1 cellular context compared by ENCODE assay signal in the genomic region with DNA sequence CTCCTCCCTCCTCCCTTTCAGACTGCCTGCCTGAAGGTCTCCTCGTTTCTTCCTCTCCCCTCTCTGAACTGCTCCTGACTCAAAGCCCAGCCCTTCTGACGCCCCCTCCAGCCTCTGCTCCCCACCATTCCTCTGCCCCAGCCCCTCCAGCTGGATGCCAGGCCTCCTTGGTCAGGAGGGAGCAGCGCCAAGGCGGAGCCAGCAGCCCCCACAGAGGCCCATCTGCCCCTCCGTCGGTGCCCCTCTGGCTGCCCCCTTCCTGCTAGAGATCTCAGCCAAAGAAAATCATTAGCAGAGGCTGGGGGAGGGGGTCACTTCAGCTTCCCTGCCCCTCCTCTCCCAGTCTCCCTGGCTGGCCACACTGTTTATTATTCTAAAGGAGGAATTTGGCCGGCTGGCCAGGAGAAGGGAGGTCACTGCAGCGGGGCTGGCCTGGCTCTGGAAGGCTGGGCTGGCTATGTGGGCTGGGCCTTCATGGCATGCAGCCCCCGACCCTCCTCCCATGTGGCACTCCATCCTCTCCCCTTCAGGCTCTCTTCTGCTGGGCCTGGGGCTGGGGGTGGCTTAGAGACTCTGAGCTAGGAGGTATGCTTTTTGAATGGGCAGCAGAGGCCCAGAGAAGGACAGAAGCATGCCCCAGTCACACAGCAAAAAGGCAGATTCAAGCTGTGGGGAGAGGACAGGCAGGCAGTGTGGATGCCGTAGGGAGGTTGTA.
TF ChIP-seq lines count a peak whose summit lies in the region.

No MANE protein-coding gene starts in this region.

TF ChIP-seq in HepG2, 621 proteins besides CTCF, POLR2A, EP300 and RAD21 (continued from another document and continues in another):
- TF ChIP-seq, protein P1, sequence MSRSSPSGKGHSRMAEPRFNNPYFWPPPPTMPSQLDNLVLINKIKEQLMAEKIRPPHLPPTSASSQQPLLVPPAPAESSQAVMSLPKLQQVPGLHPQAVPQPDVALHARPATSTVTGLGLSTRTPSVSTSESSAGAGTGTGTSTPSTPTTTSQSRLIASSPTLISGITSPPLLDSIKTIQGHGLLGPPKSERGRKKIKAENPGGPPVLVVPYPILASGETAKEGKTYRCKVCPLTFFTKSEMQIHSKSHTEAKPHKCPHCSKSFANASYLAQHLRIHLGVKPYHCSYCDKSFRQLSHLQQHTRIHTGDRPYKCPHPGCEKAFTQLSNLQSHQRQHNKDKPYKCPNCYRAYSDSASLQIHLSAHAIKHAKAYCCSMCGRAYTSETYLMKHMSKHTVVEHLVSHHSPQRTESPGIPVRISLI (CRISPR knock-in tag; IDR thresholded peaks at IDR 0.05; ENCODE audit: borderline replicate concordance) = no peak
- TF ChIP-seq, protein P2, sequence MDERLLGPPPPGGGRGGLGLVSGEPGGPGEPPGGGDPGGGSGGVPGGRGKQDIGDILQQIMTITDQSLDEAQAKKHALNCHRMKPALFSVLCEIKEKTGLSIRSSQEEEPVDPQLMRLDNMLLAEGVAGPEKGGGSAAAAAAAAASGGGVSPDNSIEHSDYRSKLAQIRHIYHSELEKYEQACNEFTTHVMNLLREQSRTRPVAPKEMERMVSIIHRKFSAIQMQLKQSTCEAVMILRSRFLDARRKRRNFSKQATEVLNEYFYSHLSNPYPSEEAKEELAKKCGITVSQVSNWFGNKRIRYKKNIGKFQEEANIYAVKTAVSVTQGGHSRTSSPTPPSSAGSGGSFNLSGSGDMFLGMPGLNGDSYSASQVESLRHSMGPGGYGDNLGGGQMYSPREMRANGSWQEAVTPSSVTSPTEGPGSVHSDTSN (CRISPR knock-in tag; IDR thresholded peaks at IDR 0.05) = no peak
- no peak; the same call in 1 of the 2 replicates for TF ChIP-seq PHF8 (CRISPR knock-in tag; IDR thresholded peaks at IDR 0.05)
- no peak; the same call in 1 of the 2 replicates for TF ChIP-seq ZC3H4 (CRISPR knock-in tag; IDR thresholded peaks at IDR 0.05; ENCODE audit: borderline replicate concordance)
- no peak for TF ChIP-seq KLF9 (CRISPR knock-in tag; IDR thresholded peaks at IDR 0.05; ENCODE audit: low read depth)
- TF ChIP-seq ZNF124 (CRISPR knock-in tag; IDR thresholded peaks at IDR 0.05) = 0 out of 2 replicates have a peak, but pooled peaks have one; percentile 29
- no peak for TF ChIP-seq ZNF20 (CRISPR knock-in tag; IDR thresholded peaks at IDR 0.05)
- TF ChIP-seq NRL (CRISPR knock-in tag; IDR thresholded peaks at IDR 0.05; ENCODE audit: borderline replicate concordance) = no peak
- peak; percentile 97 for TF ChIP-seq ZBTB7B (CRISPR knock-in tag; IDR thresholded peaks at IDR 0.05)
- TF ChIP-seq TOPORS (CRISPR knock-in tag; IDR thresholded peaks at IDR 0.05) = no peak
- TF ChIP-seq ZNF792 (CRISPR knock-in tag; IDR thresholded peaks at IDR 0.05) = no peak; the same call in 1 of the 2 replicates
- TF ChIP-seq ZNF761 (CRISPR knock-in tag; conservative IDR thresholded peaks at IDR 0.05) = no peak
- TF ChIP-seq, protein P3, sequence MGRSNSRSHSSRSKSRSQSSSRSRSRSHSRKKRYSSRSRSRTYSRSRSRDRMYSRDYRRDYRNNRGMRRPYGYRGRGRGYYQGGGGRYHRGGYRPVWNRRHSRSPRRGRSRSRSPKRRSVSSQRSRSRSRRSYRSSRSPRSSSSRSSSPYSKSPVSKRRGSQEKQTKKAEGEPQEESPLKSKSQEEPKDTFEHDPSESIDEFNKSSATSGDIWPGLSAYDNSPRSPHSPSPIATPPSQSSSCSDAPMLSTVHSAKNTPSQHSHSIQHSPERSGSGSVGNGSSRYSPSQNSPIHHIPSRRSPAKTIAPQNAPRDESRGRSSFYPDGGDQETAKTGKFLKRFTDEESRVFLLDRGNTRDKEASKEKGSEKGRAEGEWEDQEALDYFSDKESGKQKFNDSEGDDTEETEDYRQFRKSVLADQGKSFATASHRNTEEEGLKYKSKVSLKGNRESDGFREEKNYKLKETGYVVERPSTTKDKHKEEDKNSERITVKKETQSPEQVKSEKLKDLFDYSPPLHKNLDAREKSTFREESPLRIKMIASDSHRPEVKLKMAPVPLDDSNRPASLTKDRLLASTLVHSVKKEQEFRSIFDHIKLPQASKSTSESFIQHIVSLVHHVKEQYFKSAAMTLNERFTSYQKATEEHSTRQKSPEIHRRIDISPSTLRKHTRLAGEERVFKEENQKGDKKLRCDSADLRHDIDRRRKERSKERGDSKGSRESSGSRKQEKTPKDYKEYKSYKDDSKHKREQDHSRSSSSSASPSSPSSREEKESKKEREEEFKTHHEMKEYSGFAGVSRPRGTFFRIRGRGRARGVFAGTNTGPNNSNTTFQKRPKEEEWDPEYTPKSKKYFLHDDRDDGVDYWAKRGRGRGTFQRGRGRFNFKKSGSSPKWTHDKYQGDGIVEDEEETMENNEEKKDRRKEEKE (IDR thresholded peaks at IDR 0.05) = no peak
- TF ChIP-seq ZNF207 (IDR thresholded peaks at IDR 0.05; ENCODE audit: borderline replicate concordance) = no peak
- no peak for TF ChIP-seq THYN1 (CRISPR knock-in tag; IDR thresholded peaks at IDR 0.05; ENCODE audit: borderline replicate concordance, low read depth)
- peak; percentile 59 for TF ChIP-seq XRCC5 (optimal IDR thresholded peaks at IDR 0.05; ENCODE audit: low read length)
- TF ChIP-seq ZNF839 (CRISPR knock-in tag; IDR thresholded peaks at IDR 0.05; ENCODE audit: borderline replicate concordance) = no peak
- TF ChIP-seq ZNF598 (CRISPR knock-in tag; IDR thresholded peaks at IDR 0.05; ENCODE audit: borderline replicate concordance) = no peak
- TF ChIP-seq, protein P4, sequence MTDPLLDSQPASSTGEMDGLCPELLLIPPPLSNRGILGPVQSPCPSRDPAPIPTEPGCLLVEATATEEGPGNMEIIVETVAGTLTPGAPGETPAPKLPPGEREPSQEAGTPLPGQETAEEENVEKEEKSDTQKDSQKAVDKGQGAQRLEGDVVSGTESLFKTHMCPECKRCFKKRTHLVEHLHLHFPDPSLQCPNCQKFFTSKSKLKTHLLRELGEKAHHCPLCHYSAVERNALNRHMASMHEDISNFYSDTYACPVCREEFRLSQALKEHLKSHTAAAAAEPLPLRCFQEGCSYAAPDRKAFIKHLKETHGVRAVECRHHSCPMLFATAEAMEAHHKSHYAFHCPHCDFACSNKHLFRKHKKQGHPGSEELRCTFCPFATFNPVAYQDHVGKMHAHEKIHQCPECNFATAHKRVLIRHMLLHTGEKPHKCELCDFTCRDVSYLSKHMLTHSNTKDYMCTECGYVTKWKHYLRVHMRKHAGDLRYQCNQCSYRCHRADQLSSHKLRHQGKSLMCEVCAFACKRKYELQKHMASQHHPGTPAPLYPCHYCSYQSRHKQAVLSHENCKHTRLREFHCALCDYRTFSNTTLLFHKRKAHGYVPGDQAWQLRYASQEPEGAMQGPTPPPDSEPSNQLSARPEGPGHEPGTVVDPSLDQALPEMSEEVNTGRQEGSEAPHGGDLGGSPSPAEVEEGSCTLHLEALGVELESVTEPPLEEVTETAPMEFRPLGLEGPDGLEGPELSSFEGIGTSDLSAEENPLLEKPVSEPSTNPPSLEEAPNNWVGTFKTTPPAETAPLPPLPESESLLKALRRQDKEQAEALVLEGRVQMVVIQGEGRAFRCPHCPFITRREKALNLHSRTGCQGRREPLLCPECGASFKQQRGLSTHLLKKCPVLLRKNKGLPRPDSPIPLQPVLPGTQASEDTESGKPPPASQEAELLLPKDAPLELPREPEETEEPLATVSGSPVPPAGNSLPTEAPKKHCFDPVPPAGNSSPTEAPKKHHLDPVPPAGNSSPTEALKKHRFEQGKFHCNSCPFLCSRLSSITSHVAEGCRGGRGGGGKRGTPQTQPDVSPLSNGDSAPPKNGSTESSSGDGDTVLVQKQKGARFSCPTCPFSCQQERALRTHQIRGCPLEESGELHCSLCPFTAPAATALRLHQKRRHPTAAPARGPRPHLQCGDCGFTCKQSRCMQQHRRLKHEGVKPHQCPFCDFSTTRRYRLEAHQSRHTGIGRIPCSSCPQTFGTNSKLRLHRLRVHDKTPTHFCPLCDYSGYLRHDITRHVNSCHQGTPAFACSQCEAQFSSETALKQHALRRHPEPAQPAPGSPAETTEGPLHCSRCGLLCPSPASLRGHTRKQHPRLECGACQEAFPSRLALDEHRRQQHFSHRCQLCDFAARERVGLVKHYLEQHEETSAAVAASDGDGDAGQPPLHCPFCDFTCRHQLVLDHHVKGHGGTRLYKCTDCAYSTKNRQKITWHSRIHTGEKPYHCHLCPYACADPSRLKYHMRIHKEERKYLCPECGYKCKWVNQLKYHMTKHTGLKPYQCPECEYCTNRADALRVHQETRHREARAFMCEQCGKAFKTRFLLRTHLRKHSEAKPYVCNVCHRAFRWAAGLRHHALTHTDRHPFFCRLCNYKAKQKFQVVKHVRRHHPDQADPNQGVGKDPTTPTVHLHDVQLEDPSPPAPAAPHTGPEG (CRISPR knock-in tag; IDR thresholded peaks at IDR 0.05) = no peak
- TF ChIP-seq FOXP1 (IDR thresholded peaks at IDR 0.05) = no peak
- TF ChIP-seq FOXP1 (CRISPR knock-in tag; IDR thresholded peaks at IDR 0.05) = peak; percentile 39; the same call in 1 of the 2 replicates
- TF ChIP-seq HES4 (CRISPR knock-in tag; IDR thresholded peaks at IDR 0.05; ENCODE audit: borderline replicate concordance) = no peak
- TF ChIP-seq AHR (CRISPR knock-in tag; IDR thresholded peaks at IDR 0.05) = no peak
- no peak for TF ChIP-seq STAG1 (CRISPR knock-in tag; IDR thresholded peaks at IDR 0.05)
- TF ChIP-seq ZBTB8A (CRISPR knock-in tag; IDR thresholded peaks at IDR 0.05; ENCODE audit: borderline replicate concordance, low read depth) = no peak
- TF ChIP-seq, protein P5, sequence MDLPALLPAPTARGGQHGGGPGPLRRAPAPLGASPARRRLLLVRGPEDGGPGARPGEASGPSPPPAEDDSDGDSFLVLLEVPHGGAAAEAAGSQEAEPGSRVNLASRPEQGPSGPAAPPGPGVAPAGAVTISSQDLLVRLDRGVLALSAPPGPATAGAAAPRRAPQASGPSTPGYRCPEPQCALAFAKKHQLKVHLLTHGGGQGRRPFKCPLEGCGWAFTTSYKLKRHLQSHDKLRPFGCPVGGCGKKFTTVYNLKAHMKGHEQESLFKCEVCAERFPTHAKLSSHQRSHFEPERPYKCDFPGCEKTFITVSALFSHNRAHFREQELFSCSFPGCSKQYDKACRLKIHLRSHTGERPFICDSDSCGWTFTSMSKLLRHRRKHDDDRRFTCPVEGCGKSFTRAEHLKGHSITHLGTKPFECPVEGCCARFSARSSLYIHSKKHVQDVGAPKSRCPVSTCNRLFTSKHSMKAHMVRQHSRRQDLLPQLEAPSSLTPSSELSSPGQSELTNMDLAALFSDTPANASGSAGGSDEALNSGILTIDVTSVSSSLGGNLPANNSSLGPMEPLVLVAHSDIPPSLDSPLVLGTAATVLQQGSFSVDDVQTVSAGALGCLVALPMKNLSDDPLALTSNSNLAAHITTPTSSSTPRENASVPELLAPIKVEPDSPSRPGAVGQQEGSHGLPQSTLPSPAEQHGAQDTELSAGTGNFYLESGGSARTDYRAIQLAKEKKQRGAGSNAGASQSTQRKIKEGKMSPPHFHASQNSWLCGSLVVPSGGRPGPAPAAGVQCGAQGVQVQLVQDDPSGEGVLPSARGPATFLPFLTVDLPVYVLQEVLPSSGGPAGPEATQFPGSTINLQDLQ (CRISPR knock-in tag; IDR thresholded peaks at IDR 0.05) = no peak
- no peak for TF ChIP-seq LCORL (IDR thresholded peaks at IDR 0.05)
- TF ChIP-seq LCORL (CRISPR knock-in tag; IDR thresholded peaks at IDR 0.05) = peak; percentile 94
- no peak for TF ChIP-seq SSRP1 (CRISPR knock-in tag; IDR thresholded peaks at IDR 0.05)
- TF ChIP-seq, protein P6, sequence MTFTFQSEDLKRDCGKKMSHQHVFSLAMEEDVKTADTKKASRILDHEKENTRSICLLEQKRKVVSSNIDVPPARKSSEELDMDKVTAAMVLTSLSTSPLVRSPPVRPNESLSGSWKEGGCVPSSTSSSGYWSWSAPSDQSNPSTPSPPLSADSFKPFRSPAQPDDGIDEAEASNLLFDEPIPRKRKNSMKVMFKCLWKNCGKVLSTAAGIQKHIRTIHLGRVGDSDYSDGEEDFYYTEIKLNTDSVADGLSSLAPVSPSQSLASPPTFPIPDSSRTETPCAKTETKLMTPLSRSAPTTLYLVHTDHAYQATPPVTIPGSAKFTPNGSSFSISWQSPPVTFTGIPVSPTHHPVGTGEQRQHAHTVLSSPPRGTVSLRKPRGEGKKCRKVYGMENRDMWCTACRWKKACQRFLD (CRISPR knock-in tag; IDR thresholded peaks at IDR 0.05; ENCODE audit: borderline replicate concordance) = no peak; the same call in 1 of the 2 replicates
- TF ChIP-seq, protein P7, sequence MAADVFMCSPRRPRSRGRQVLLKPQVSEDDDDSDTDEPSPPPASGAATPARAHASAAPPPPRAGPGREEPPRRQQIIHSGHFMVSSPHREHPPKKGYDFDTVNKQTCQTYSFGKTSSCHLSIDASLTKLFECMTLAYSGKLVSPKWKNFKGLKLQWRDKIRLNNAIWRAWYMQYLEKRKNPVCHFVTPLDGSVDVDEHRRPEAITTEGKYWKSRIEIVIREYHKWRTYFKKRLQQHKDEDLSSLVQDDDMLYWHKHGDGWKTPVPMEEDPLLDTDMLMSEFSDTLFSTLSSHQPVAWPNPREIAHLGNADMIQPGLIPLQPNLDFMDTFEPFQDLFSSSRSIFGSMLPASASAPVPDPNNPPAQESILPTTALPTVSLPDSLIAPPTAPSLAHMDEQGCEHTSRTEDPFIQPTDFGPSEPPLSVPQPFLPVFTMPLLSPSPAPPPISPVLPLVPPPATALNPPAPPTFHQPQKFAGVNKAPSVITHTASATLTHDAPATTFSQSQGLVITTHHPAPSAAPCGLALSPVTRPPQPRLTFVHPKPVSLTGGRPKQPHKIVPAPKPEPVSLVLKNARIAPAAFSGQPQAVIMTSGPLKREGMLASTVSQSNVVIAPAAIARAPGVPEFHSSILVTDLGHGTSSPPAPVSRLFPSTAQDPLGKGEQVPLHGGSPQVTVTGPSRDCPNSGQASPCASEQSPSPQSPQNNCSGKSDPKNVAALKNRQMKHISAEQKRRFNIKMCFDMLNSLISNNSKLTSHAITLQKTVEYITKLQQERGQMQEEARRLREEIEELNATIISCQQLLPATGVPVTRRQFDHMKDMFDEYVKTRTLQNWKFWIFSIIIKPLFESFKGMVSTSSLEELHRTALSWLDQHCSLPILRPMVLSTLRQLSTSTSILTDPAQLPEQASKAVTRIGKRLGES (CRISPR knock-in tag; IDR thresholded peaks at IDR 0.05; ENCODE audit: borderline replicate concordance) = no peak
- TF ChIP-seq, protein P8, sequence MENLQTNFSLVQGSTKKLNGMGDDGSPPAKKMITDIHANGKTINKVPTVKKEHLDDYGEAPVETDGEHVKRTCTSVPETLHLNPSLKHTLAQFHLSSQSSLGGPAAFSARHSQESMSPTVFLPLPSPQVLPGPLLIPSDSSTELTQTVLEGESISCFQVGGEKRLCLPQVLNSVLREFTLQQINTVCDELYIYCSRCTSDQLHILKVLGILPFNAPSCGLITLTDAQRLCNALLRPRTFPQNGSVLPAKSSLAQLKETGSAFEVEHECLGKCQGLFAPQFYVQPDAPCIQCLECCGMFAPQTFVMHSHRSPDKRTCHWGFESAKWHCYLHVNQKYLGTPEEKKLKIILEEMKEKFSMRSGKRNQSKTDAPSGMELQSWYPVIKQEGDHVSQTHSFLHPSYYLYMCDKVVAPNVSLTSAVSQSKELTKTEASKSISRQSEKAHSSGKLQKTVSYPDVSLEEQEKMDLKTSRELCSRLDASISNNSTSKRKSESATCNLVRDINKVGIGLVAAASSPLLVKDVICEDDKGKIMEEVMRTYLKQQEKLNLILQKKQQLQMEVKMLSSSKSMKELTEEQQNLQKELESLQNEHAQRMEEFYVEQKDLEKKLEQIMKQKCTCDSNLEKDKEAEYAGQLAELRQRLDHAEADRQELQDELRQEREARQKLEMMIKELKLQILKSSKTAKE (CRISPR knock-in tag; IDR thresholded peaks at IDR 0.05; ENCODE audit: borderline replicate concordance) = peak; percentile 77
- TF ChIP-seq IRX3 (CRISPR knock-in tag; IDR thresholded peaks at IDR 0.05; ENCODE audit: borderline replicate concordance, low read depth) = no peak
- peak; percentile 32; the same call in 1 of the 2 replicates for TF ChIP-seq HOXA3 (CRISPR knock-in tag; IDR thresholded peaks at IDR 0.05)
- TF ChIP-seq ZFX (CRISPR knock-in tag; IDR thresholded peaks at IDR 0.05; ENCODE audit: low read depth) = peak; percentile 47; the same call in 1 of the 2 replicates
- no peak for TF ChIP-seq SMYD3 (CRISPR knock-in tag; IDR thresholded peaks at IDR 0.05)
- no peak for TF ChIP-seq CHD4 (IDR thresholded peaks at IDR 0.05; ENCODE audit: borderline replicate concordance, low read length)
